Comparison of ENCODE assay signal across 15 cellular contexts in genomic region chr7:140773104-140773503, GRCh38.
DNase-seq lines count a peak whose midpoint lies in the region; ATAC-seq lines count a peak whose summit lies in the region.
"Had no signal": no experiment of that assay in that cellular context is flagged by ENCODE, and none has a peak within 500 bp of the region (broad histone marks: within the 10 kb centered on the region; RNA-seq: fewer than 3 reads in every experiment).

No MANE protein-coding gene starts in this region.

- H3K36me3 Mint-ChIP-seq in T-helper 17 cell (ENCODE audit: low read depth), result peaks cover 4% of the 10 kb centered on the region

- H3K9me3 ChIP-seq in T-helper 17 cell (ENCODE audit: control insufficient read depth, low read length, poor library complexity, severe bottlenecking), result no peaks in the 10 kb centered on the region
- H3K9me3 ChIP-seq: BLaER1 had no signal

- ATAC-seq in T-helper 17 cell (no peak), HG03521 (IDR thresholded peaks at IDR 0.05; ENCODE audit: unreplicated experiment) (no peak)
- ATAC-seq: HCT116 had no signal

- H3K4me3 Mint-ChIP-seq in T-helper 17 cell, result no peak overlapping the region
- H3K4me3 Mint-ChIP-seq: CD4-positive, CD25-positive, alpha-beta regulatory T cell; IgD-negative memory B cell had no signal

- H3K27ac Mint-ChIP-seq in T-helper 17 cell, result peak overlapping the region; percentile 19
- H3K27ac Mint-ChIP-seq: CD4-positive, CD25-positive, alpha-beta regulatory T cell; IgD-negative memory B cell had no signal

- peak; percentile 6 for DNase-seq in NCI-H82 (lab: John Stamatoyannopoulos, UW)
- DNase-seq in NCI-H82 treated with DMSO at 0.1 percent for 48 hours (lab: John Stamatoyannopoulos, UW; ENCODE audit: unreplicated experiment), result no peak
- no peak for DNase-seq in T-helper 17 cell
- DNase-seq in myocyte (ENCODE audit: low read depth), result peak; percentile 45
- no peak for DNase-seq in activated CD4-positive, CD25-positive, alpha-beta regulatory T cell treated with anti-CD3 and anti-CD28 coated beads, Interleukin-2, amount 50 U/mL, for 72 hours
- no peak for DNase-seq in NCI-H510A (lab: John Stamatoyannopoulos, UW)
- no peak for DNase-seq in DMS79 treated with DMSO at 0.1 percent for 48 hours (lab: John Stamatoyannopoulos, UW)
- DNase-seq: AML-193; CD4-positive, CD25-positive, alpha-beta regulatory T cell; DMS 273 treated with DMSO at 0.1 percent for 48 hours; EL had no signal

- no peaks in the 10 kb centered on the region for H3K4me1 Mint-ChIP-seq in T-helper 17 cell

- H3K27me3 Mint-ChIP-seq in T-helper 17 cell, result no peaks in the 10 kb centered on the region
- H3K27me3 Mint-ChIP-seq: CD4-positive, CD25-positive, alpha-beta regulatory T cell; IgD-negative memory B cell had no signal

Comparison
In these comparisons a context has a peak if more than half of its experiments do, and no peak if none do; other contexts are left out.
1. DNase-seq: peak in NCI-H82 (single experiment) and myocyte (single experiment); none in NCI-H82 treated with DMSO at 0.1 percent for 48 hours (single experiment), T-helper 17 cell (0 of 3), activated CD4-positive, CD25-positive, alpha-beta regulatory T cell treated with anti-CD3 and anti-CD28 coated beads, Interleukin-2, amount 50 U/mL, for 72 hours (single experiment), NCI-H510A (single experiment) and DMS79 treated with DMSO at 0.1 percent for 48 hours (single experiment).